Comparison of ENCODE assay signal across 25 cellular contexts in the genomic region with DNA sequence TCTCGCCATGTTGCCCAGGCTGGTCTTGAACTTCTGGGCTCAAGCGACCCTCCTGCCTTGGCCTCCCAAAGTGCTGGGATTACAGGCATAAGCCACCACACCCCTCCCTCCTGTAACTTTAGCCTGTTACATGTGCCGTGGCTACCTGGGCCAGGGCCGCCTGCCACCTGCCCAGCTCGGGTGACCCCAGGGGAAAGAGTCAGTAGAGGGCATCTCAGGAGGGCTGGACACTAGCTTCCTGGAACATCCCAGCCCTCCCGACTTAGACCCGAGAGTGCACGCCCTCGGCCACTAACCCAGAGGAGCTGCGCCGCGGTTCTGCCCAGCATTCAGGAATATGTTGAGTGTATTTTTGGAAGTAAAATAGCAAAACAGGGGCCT. TPM values are rescaled to one million over a fixed set of nuclear protein-coding genes. Genes with fewer than 3 reads are reported as not detected.
DNase-seq lines count a peak whose midpoint lies in the region; ATAC-seq and TF ChIP-seq lines count a peak whose summit lies in the region.
"Had no signal": no experiment of that assay in that cellular context is flagged by ENCODE, and none has a peak within 500 bp of the region (broad histone marks: within the 10 kb centered on the region; RNA-seq: fewer than 3 reads in every experiment).

No MANE protein-coding gene starts in this region.

- H2BK12ac ChIP-seq in H9 (ENCODE audit: insufficient read length, low read depth, low read length): no peak overlapping the region

- H3K27ac Mint-ChIP-seq in H9: no peak overlapping the region
- H3K27ac Mint-ChIP-seq: activated naive CD8-positive, alpha-beta T cell; activated T-cell treated with anti-CD3 and anti-CD28 coated beads, Interleukin-2, amount 50 U/mL, for 24 hours; B cell; stimulated activated naive CD8-positive, alpha-beta T cell treated with anti-CD3 and anti-CD28 coated beads, Interleukin-15, Interleukin-2, amounts not matched to agents 100 ng/mL and 50 ng/mL, for 24 hours had no signal

- H2BK120ac ChIP-seq in H9 (ENCODE audit: low read depth, low read length, poor library complexity, severe bottlenecking): no peak overlapping the region

- CTCF ChIA-PET in PC-9 (lab: Charles Lee): no interaction called here

- no peak for ATAC-seq in HG03342 (IDR thresholded peaks at IDR 0.05; ENCODE audit: unreplicated experiment)

- no peaks in the 10 kb centered on the region for H3F3A ChIP-seq in PC-9 (ENCODE audit: insufficient read depth, low read depth)

- POLR2A ChIA-PET in PC-9 (lab: Charles Lee; ENCODE audit: unreplicated experiment): no interaction called here

- H3K27me3 ChIP-seq in BLaER1 (no peaks in the 10 kb centered on the region), H9 (ENCODE audit: insufficient read depth, low read length) (no peaks in the 10 kb centered on the region), PC-9 (ENCODE audit: insufficient read depth, low read depth) (peaks cover 50% of the 10 kb centered on the region)

- no peaks in the 10 kb centered on the region for H3K36me3 ChIP-seq in BLaER1
- H3K36me3 ChIP-seq in PC-9 (ENCODE audit: low read depth): no peaks in the 10 kb centered on the region
- H3K36me3 ChIP-seq: gastroesophageal sphincter, MG63, thoracic aorta had no signal

- H3K56ac ChIP-seq in H9 (ENCODE audit: insufficient read length, low read depth, low read length): no peak overlapping the region

- intact Hi-C loops in PC-9 (cut with micrococcal nuclease; ENCODE audit: unreplicated experiment): no loop called here

- H3K27me3 Mint-ChIP-seq in H9 (ENCODE audit: low read depth): peaks cover 7% of the 10 kb centered on the region

- H4K8ac ChIP-seq in H9 (replicated peaks; ENCODE audit: insufficient read length, low read depth, low read length): no peak overlapping the region

- H3K79me1 ChIP-seq in H9 (ENCODE audit: insufficient read depth, low read depth, low read length, poor library complexity, severe bottlenecking): no peaks in the 10 kb centered on the region

- H3K9me3 ChIP-seq in BLaER1: no peaks in the 10 kb centered on the region
- no peaks in the 10 kb centered on the region for H3K9me3 ChIP-seq in H9 (ENCODE audit: control insufficient read depth, low read depth, low read length)
- H3K9me3 ChIP-seq in PC-9 (ENCODE audit: insufficient read depth, low read depth): no peaks in the 10 kb centered on the region
- H3K9me3 ChIP-seq in iPS-18c (ENCODE audit: control insufficient read depth, insufficient read depth, low read length): no peaks in the 10 kb centered on the region
- H3K9me3 ChIP-seq: gastroesophageal sphincter, MG63, thoracic aorta had no signal

- BruUV-seq in PC-9 (replicated peaks; lab: Mats Ljungman, UMichigan): no TSS peak

- H3K27ac ChIP-seq in BLaER1: no peak overlapping the region
- no peak overlapping the region for H3K27ac ChIP-seq in H9 (ENCODE audit: insufficient read length, low read depth, low read length)
- no peak overlapping the region for H3K27ac ChIP-seq in PC-9
- H3K27ac ChIP-seq: gastroesophageal sphincter, parathyroid adenoma, thoracic aorta had no signal

- H4K5ac ChIP-seq in H9 (ENCODE audit: insufficient read length, low read depth, low read length): no peak overlapping the region

- H3K23me2 ChIP-seq in H9 (ENCODE audit: insufficient read length, low read depth, low read length, poor library complexity, severe bottlenecking): no peaks in the 10 kb centered on the region

- peaks cover 27 to 33% of the 10 kb centered on the region in 2 experiments for H3K4me1 Mint-ChIP-seq in H9
- H3K4me1 Mint-ChIP-seq: B cell; CD8-positive, alpha-beta memory T cell had no signal

- H3K4me1 ChIP-seq in BLaER1 (peaks cover 63% of the 10 kb centered on the region), H9 (ENCODE audit: insufficient read depth, low read length) (no peaks in the 10 kb centered on the region; the same call in 1 of the 2 replicates), PC-9 (replicated peaks; ENCODE audit: insufficient read depth) (no peaks in the 10 kb centered on the region)
- H3K4me1 ChIP-seq: parathyroid adenoma had no signal

- H2AFZ ChIP-seq in H9 (ENCODE audit: low read length) (no peak overlapping the region), PC-9 (no peak overlapping the region)
- H2AFZ ChIP-seq: parathyroid adenoma had no signal

- no peaks in the 10 kb centered on the region for H3K79me2 ChIP-seq in H9 (ENCODE audit: insufficient read depth, low read length)
- H3K79me2 ChIP-seq in PC-9 (ENCODE audit: low read depth): no peaks in the 10 kb centered on the region
- H3K79me2 ChIP-seq: parathyroid adenoma had no signal

- H4K91ac ChIP-seq in H9 (ENCODE audit: insufficient read length, low read depth, low read length): no peak overlapping the region

- H3K18ac ChIP-seq in H9 (ENCODE audit: insufficient read length, low read depth, low read length): no peak overlapping the region

- H3K4ac ChIP-seq in H9 (ENCODE audit: low read depth, low read length): no peak overlapping the region

- H4K20me1 ChIP-seq in BLaER1 (no peaks in the 10 kb centered on the region), H9 (ENCODE audit: control insufficient read depth, insufficient read depth, insufficient read length) (no peaks in the 10 kb centered on the region), PC-9 (ENCODE audit: insufficient read depth) (no peaks in the 10 kb centered on the region)

- peaks cover 0 to 2% (median 1%) of the 10 kb centered on the region in 3 experiments; a peak in 1 of 7 replicates for H3K36me3 Mint-ChIP-seq in H9 (ENCODE audit: insufficient read depth in 1 of 3, low read depth in 3 of 3)
- H3K36me3 Mint-ChIP-seq: activated naive CD8-positive, alpha-beta T cell; CD8-positive, alpha-beta memory T cell had no signal

- no peak overlapping the region for H2BK5ac ChIP-seq in H9 (ENCODE audit: insufficient read length, low read length)

- DNase-seq in H9 (no peak), PC-9 (no peak), DMS153 (lab: John Stamatoyannopoulos, UW) (no peak), NOMO-1 treated with DMSO at 0.1 percent for 48 hours (lab: John Stamatoyannopoulos, UW; ENCODE audit: unreplicated experiment) (no peak)

- H3K9ac ChIP-seq in BLaER1 (no peak overlapping the region), H9 (ENCODE audit: extremely low read depth, insufficient read length, low read length) (no peak overlapping the region)
- H3K9ac ChIP-seq: parathyroid adenoma had no signal

- H3K4me3 ChIP-seq in BLaER1: no peak overlapping the region
- no peak overlapping the region for H3K4me3 ChIP-seq in PC-9
- peak overlapping the region; percentile 0; the same call in 1 of the 2 replicates for H3K4me3 ChIP-seq in iPS-18c (ENCODE audit: insufficient read depth, low read depth, low read length)
- H3K4me3 ChIP-seq: gastroesophageal sphincter, K562, MG63 had no signal

- TF ChIP-seq CTCF in H9 (conservative IDR thresholded peaks at IDR 0.05): no peak
- TF ChIP-seq CTCF in PC-9 (conservative IDR thresholded peaks at IDR 0.05): no peak

- H2BK20ac ChIP-seq in H9 (ENCODE audit: low read depth, low read length, poor library complexity, severe bottlenecking): no peak overlapping the region

- H3K4me2 ChIP-seq in BLaER1 (peak overlapping the region; percentile 82), H9 (ENCODE audit: insufficient read depth, insufficient read length, low read length) (peak overlapping the region; percentile 18), PC-9 (peak overlapping the region; percentile 60)

- no peak overlapping the region for H2AK5ac ChIP-seq in H9 (ENCODE audit: insufficient read length, low read length)

- peaks cover 2 to 4% of the 10 kb centered on the region in 2 experiments; a peak in 2 of 5 replicates for H3K9me3 Mint-ChIP-seq in H9
- H3K9me3 Mint-ChIP-seq: activated T-cell treated with anti-CD3 and anti-CD28 coated beads, Interleukin-2, amount 50 U/mL, for 24 hours; neural crest cell; stimulated activated naive CD8-positive, alpha-beta T cell treated with anti-CD3 and anti-CD28 coated beads, Interleukin-15, Interleukin-2, amounts not matched to agents 100 ng/mL and 50 ng/mL, for 24 hours had no signal

- peak overlapping the region in 1 of 2 experiments; percentile 29; a peak in 1 of 5 replicates for H3K4me3 Mint-ChIP-seq in H9
- H3K4me3 Mint-ChIP-seq: activated naive CD8-positive, alpha-beta T cell; activated T-cell treated with anti-CD3 and anti-CD28 coated beads, Interleukin-2, amount 50 U/mL, for 24 hours; B cell; CD8-positive, alpha-beta memory T cell; neural crest cell; stimulated activated naive CD8-positive, alpha-beta T cell treated with anti-CD3 and anti-CD28 coated beads, Interleukin-15, Interleukin-2, amounts not matched to agents 100 ng/mL and 50 ng/mL, for 24 hours had no signal

- WGBS in H9 (ENCODE audit: extremely low coverage, insufficient read length, low lambda C conversion rate): no CpG with 5 or more reads among the region's 12 CpGs

- no peak overlapping the region for H2BK15ac ChIP-seq in H9 (ENCODE audit: low read depth, low read length)

- no peak overlapping the region for H3K23ac ChIP-seq in H9 (ENCODE audit: insufficient read length, low read depth, low read length)

- H3K14ac ChIP-seq in H9 (ENCODE audit: insufficient read depth, low read length): no peak overlapping the region

- no peak overlapping the region for H3T11ph ChIP-seq in H9 (ENCODE audit: low read length)

- H3K9me2 ChIP-seq in PC-9 (ENCODE audit: insufficient read depth): no peaks in the 10 kb centered on the region

RNA-seq across cellular contexts. Expression of gene TMEM52, which starts 40.4 kb away (rescaled TPM):
- total RNA-seq in H9 (2021) (9.6 and 11.3 TPM in 2 replicates), PC-9 (2021) (7.4 and 8.5 TPM in 2 replicates)
- total RNA-seq: T-helper 2 cell treated with Interferon-gamma antibody and Interleukin-4, amounts not matched to agents 100 ng/mL and 5 ng/mL, for 36 hours; thoracic aorta; urinary bladder had no signal

RNA-seq across cellular contexts. Expression of gene CFAP74, which starts 44.1 kb away (rescaled TPM):
- total RNA-seq in H9 (2021) (0.28 and 0.44 TPM in 2 replicates), PC-9 (2021) (2.8 and 3.0 TPM in 2 replicates)
- total RNA-seq: activated CD8-positive, alpha-beta memory T cell treated with anti-CD3 and anti-CD28 coated beads for 36 hours; B cell; bronchial epithelial cell; CD8-positive, alpha-beta memory T cell; HT-29; mesenteric fat pad; T-helper 2 cell treated with Interferon-gamma antibody and Interleukin-4, amounts not matched to agents 100 ng/mL and 5 ng/mL, for 36 hours; thoracic aorta had no signal

RNA-seq across cellular contexts. Expression of gene CALML6, which starts 44.4 kb away (rescaled TPM):
- total RNA-seq in H9 (2021) (1.4 and 1.7 TPM in 2 replicates), PC-9 (2021) (2.1 and 3.9 TPM in 2 replicates)
- total RNA-seq: HT-29, K562, thoracic aorta had no signal

RNA-seq across cellular contexts. Expression of gene GABRD, which starts 59.7 kb away (rescaled TPM):
- 0.59 and 0.83 TPM in 2 replicates for total RNA-seq in H9 (2021)
- not detected in 2 replicates for total RNA-seq in PC-9 (2021)
- total RNA-seq: activated CD8-positive, alpha-beta memory T cell treated with anti-CD3 and anti-CD28 coated beads for 36 hours; B cell; bronchial epithelial cell; CD8-positive, alpha-beta memory T cell; HT-29; left lobe of liver; mesenteric fat pad; T-helper 2 cell treated with Interferon-gamma antibody and Interleukin-4, amounts not matched to agents 100 ng/mL and 5 ng/mL, for 36 hours; thoracic aorta had no signal

Comparison
In these comparisons a context has a peak if more than half of its experiments do, and no peak if none do; other contexts are left out.
1. H3K4me2 ChIP-seq: peak in every context shown above with its lines; median percentile 82 in BLaER1; 60 in PC-9; 18 in H9.